In the genomic region with DNA sequence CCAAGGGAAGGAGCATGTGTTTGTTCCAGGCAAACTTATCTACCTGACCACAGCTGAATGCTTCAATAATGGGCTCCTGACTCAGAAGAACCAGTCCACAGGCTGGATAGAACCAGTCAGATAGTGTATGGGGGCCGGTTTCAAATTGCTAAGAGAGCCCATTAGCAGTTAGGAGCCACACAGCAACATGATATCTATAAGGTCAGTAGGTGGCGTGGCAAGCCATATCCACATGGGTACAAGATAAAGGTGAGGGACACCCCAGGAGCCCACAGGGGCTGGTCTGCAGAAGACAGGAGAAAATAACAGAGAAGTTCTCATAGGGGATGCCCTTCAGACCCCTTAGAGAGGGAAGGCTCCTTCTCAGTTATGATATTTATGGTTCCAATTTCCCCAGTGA, we compare ENCODE assay signal across 26 cellular contexts. TPM values are rescaled to one million over a fixed set of nuclear protein-coding genes. Genes with fewer than 3 reads are reported as not detected.
DNase-seq lines count a peak whose midpoint lies in the region; ATAC-seq, FAIRE-seq and TF ChIP-seq lines count a peak whose summit lies in the region.
"Had no signal": no experiment of that assay in that cellular context is flagged by ENCODE, and none has a peak within 500 bp of the region (broad histone marks: within the 10 kb centered on the region; RNA-seq: fewer than 3 reads in every experiment).

No MANE protein-coding gene starts in this region.

- H3K36me3 ChIP-seq in WERI-Rb-1: no peaks in the 10 kb centered on the region
- no peaks in the 10 kb centered on the region for H3K36me3 ChIP-seq in HepG2 (replicated peaks in 1 of 2; ENCODE audit: control insufficient read depth in 1 of 2, insufficient read depth in 2 of 2, low read length in 2 of 2)
- H3K36me3 ChIP-seq: brain microvascular endothelial cell had no signal

- H3K79me2 ChIP-seq in HepG2 (ENCODE audit: insufficient read depth, low read length): no peaks in the 10 kb centered on the region

- H2AFZ ChIP-seq in HepG2 (ENCODE audit: low read length): no peak overlapping the region

- TF ChIP-seq CTCF in WERI-Rb-1 (IDR thresholded peaks at IDR 0.05; ENCODE audit: low read depth, low read length) (0 out of 2 replicates have a peak, but pooled peaks have one; percentile 11), HepG2 (CRISPR knock-in tag; IDR thresholded peaks at IDR 0.05) (peak; percentile 67)

- POLR2A ChIA-PET in HepG2 (lab: Yijun Ruan, JAX): interaction anchor here (1.0 to 1.5 kb wide), 2 partner anchors 8 to 32 kb away, joined by 3 to 5 read pairs; a partner anchor contains a TSS

- peak; percentile 89 for ATAC-seq in HepG2
- ATAC-seq in stimulated activated naive CD8-positive, alpha-beta T cell treated with anti-CD3 and anti-CD28 coated beads, Interleukin-15, Interleukin-2, amounts not matched to agents 100 U/mL and 50 U/mL, for 24 hours: no peak

- peaks cover 7% of the 10 kb centered on the region for H3K27me3 Mint-ChIP-seq in activated CD4-positive, alpha-beta T cell treated with anti-CD3 and anti-CD28 coated beads, Interleukin-2, amount 10 ng/mL, durations not matched to agents 24 days and 14 days

- H3K9me3 Mint-ChIP-seq in activated CD4-positive, alpha-beta T cell treated with anti-CD3 and anti-CD28 coated beads, Interleukin-2, amount 10 ng/mL, durations not matched to agents 24 days and 14 days: peaks cover 5% of the 10 kb centered on the region

- no peaks in the 10 kb centered on the region for H3K4me1 Mint-ChIP-seq in activated CD4-positive, alpha-beta T cell treated with anti-CD3 and anti-CD28 coated beads, Interleukin-2, amount 10 ng/mL, durations not matched to agents 24 days and 14 days
- H3K4me1 Mint-ChIP-seq: activated B cell treated with CpG ODN at 0.5 μM for 24 hours, CD14-positive monocyte had no signal

- in situ Hi-C loops in HepG2 (cut with HindIII; ENCODE audit: extremely low pct_ligation_motif_present, low pct_unique_long_range_greater_than_20kb): loop anchor here (25.0 kb wide), 1 partner anchor 669 kb away; no protein-coding TSS in a partner anchor

- intact Hi-C loops in activated CD4-positive, alpha-beta T cell treated with anti-CD3 and anti-CD28 coated beads, Interleukin-2, amount 10 ng/mL, durations not matched to agents 24 days and 14 days (cut with micrococcal nuclease): no loop called here
- intact Hi-C loops in HepG2 (cut with micrococcal nuclease; ENCODE audit: unreplicated experiment): no loop called here

- H3K4me3 ChIP-seq in WERI-Rb-1 (ENCODE audit: low read depth, low read length) (no peak overlapping the region), HepG2 (replicated peaks in 1 of 3; ENCODE audit: insufficient read depth in 1 of 3, low read depth in 2 of 3, low read length in 3 of 3) (no peak overlapping the region)

- peak; percentile 52 for FAIRE-seq in HepG2 (lab: Jason Lieb, UNC)
- FAIRE-seq: endothelial cell of umbilical vein, GM12892, small intestine, urothelium cell line had no signal

- no peaks in the 10 kb centered on the region for H3K36me3 Mint-ChIP-seq in activated CD4-positive, alpha-beta T cell treated with anti-CD3 and anti-CD28 coated beads, Interleukin-2, amount 10 ng/mL, durations not matched to agents 24 days and 14 days (ENCODE audit: low read depth)
- H3K36me3 Mint-ChIP-seq: CD14-positive monocyte had no signal

- TF ChIP-seq POLR2A in HepG2 (IDR thresholded peaks at IDR 0.05; ENCODE audit: insufficient read depth in 1 of 2, low read depth in 2 of 2, low read length in 2 of 2): no peak

- H3K27ac Mint-ChIP-seq in activated CD4-positive, alpha-beta T cell treated with anti-CD3 and anti-CD28 coated beads, Interleukin-2, amount 10 ng/mL, durations not matched to agents 24 days and 14 days: no peak overlapping the region
- H3K27ac Mint-ChIP-seq: activated B cell treated with CpG ODN at 0.5 μM for 24 hours had no signal

- CTCF ChIA-PET in HepG2 (lab: Yijun Ruan, JAX; ENCODE audit: low intra/inter-chr PET ratio, low total read pairs): interaction anchor here (0.7 to 1.1 kb wide), 3 partner anchors 34 to 658 kb away, joined by 3 to 5 read pairs (median 4); no protein-coding TSS in a partner anchor

- no peaks in the 10 kb centered on the region for H3K4me1 ChIP-seq in HepG2 (ENCODE audit: insufficient read depth, low read length)

- no peak overlapping the region for H3K4me2 ChIP-seq in HepG2 (ENCODE audit: low read depth, low read length)

- WGBS in HepG2 (ENCODE audit: low lambda C conversion rate): 12% methylated on average over 2 of the region's 2 CpGs

- no peak overlapping the region for H3K9ac ChIP-seq in HepG2 (ENCODE audit: insufficient read depth, low read depth, low read length)

- H3K27ac ChIP-seq in WERI-Rb-1 (peak overlapping the region; percentile 19; the same call in 1 of the 2 replicates), HepG2 (ENCODE audit: extremely low read length, insufficient read depth, low read length) (no peak overlapping the region)
- H3K27ac ChIP-seq: brain microvascular endothelial cell had no signal

- BruUV-seq in HepG2 (replicated peaks; lab: Mats Ljungman, UMichigan): no TSS peak

- no peak for TF ChIP-seq EP300 in HepG2 (IDR thresholded peaks at IDR 0.05; ENCODE audit: low read depth in 2 of 2, low read length in 2 of 2)
- TF ChIP-seq EP300 in HepG2 (CRISPR knock-in tag; IDR thresholded peaks at IDR 0.05; ENCODE audit: borderline replicate concordance): no peak

- DNase-seq in activated CD4-positive, alpha-beta T cell treated with anti-CD3 and anti-CD28 coated beads, Interleukin-2, amount 10 ng/mL, durations not matched to agents 24 days and 14 days: peak; percentile 38
- DNase-seq in activated CD4-positive, alpha-beta T cell treated with anti-CD3 and anti-CD28 coated beads, Interleukin-2, amount 50 U/mL, for 1 hour: no peak
- DNase-seq in HT-29 (ENCODE audit: low spot score): peak; percentile 4
- peak; percentile 43 for DNase-seq in WERI-Rb-1
- DNase-seq in HepG2 (ENCODE audit: low spot score): peak; percentile 50
- DNase-seq in stimulated activated naive CD8-positive, alpha-beta T cell treated with anti-CD3 and anti-CD28 coated beads, Interleukin-15, Interleukin-2, amounts not matched to agents 100 U/mL and 50 U/mL, for 24 hours: no peak
- no peak for DNase-seq in CD1c-positive myeloid dendritic cell (ENCODE audit: extremely low spot score)
- DNase-seq in EL: no peak
- DNase-seq: activated B cell treated with CpG ODN at 0.5 μM for 24 hours; brain microvascular endothelial cell; cortex of kidney; HCEC 1CT; MM.1S; NCI-H2081 treated with DMSO at 0.1 percent for 48 hours; NCI-H510A treated with DMSO at 0.1 percent for 48 hours; OCI-M1; small intestine; stimulated activated CD4-positive, alpha-beta T cell treated with anti-CD3 and anti-CD28 coated beads, Interleukin-4, amount 100 ng/mL, for 1 hour had no signal

- no peaks in the 10 kb centered on the region for H4K20me1 ChIP-seq in HepG2 (ENCODE audit: insufficient read depth, low read length)

- no peaks in the 10 kb centered on the region for H3K27me3 ChIP-seq in WERI-Rb-1 (ENCODE audit: insufficient read depth, low read depth, severe bottlenecking)
- peaks cover 0 to 23% of the 10 kb centered on the region in 2 experiments; a peak in 3 of 5 replicates for H3K27me3 ChIP-seq in HepG2 (ENCODE audit: control insufficient read depth in 1 of 2, insufficient read depth in 2 of 2, low read length in 2 of 2)
- H3K27me3 ChIP-seq: brain microvascular endothelial cell had no signal

- TF ChIP-seq RAD21 in HepG2 (CRISPR knock-in tag; IDR thresholded peaks at IDR 0.05): 0 out of 2 replicates have a peak, but pooled peaks have one; percentile 27

- H3K9me3 ChIP-seq in WERI-Rb-1 (ENCODE audit: severe bottlenecking) (no peaks in the 10 kb centered on the region), HepG2 (ENCODE audit: low read length) (no peaks in the 10 kb centered on the region)

- no peak overlapping the region for H3K4me3 Mint-ChIP-seq in activated CD4-positive, alpha-beta T cell treated with anti-CD3 and anti-CD28 coated beads, Interleukin-2, amount 10 ng/mL, durations not matched to agents 24 days and 14 days
- H3K4me3 Mint-ChIP-seq: activated B cell treated with CpG ODN at 0.5 μM for 24 hours, CD14-positive monocyte had no signal

RNA-seq across cellular contexts. Expression of a gene that starts 31.6 kb away (rescaled TPM):
- total RNA-seq in activated CD4-positive, alpha-beta T cell treated with anti-CD3 and anti-CD28 coated beads, Interleukin-2, amount 10 ng/mL, durations not matched to agents 24 days and 14 days: not detected in 2 replicates
- not detected in 2 replicates for total RNA-seq in HT-29 (2014; rRNA removed; shearing (Covaris generic))
- total RNA-seq in HepG2 (2016; rRNA removed; fragmentation: Illumina TruSeq; extraction: Trizol): not detected in 2 replicates
- not detected in 2 replicates for total RNA-seq in HepG2 (2016; cell fraction: cytosol; rRNA removed; fragmentation: Illumina TruSeq; extraction: Trizol; ENCODE audit: low read depth)
- not detected in 2 replicates for total RNA-seq in HepG2 (2016; cell fraction: insoluble cytoplasmic fraction; rRNA removed; fragmentation: Illumina TruSeq; extraction: Trizol)
- not detected in 2 replicates for total RNA-seq in HepG2 (2016; cell fraction: membrane; rRNA removed; fragmentation: Illumina TruSeq; extraction: Trizol)
- total RNA-seq in HepG2 (2016; cell fraction: nucleus; rRNA removed; fragmentation: Illumina TruSeq; extraction: Trizol): not detected in 2 replicates
- polyA plus RNA-seq in HepG2 (2011; rRNA removed): not detected in 2 replicates
- polyA plus RNA-seq in HepG2 (2011; cell fraction: cytosol; rRNA removed): not detected in 2 replicates
- polyA plus RNA-seq in HepG2 (2011; cell fraction: nucleus; rRNA removed): not detected in 2 replicates
- 0.27 TPM in 1 of 2 replicates, not detected in the other for polyA plus RNA-seq in HepG2 (2012)
- not detected in 2 replicates for polyA plus RNA-seq in HepG2 (2016; cell fraction: cytosol; fragmentation: Illumina TruSeq; extraction: Trizol; ENCODE audit: low read depth)
- polyA plus RNA-seq in HepG2 (2016; cell fraction: insoluble cytoplasmic fraction; fragmentation: Illumina TruSeq; extraction: Trizol; ENCODE audit: low read depth): not detected in 2 replicates
- polyA plus RNA-seq in HepG2 (2016; cell fraction: membrane; fragmentation: Illumina TruSeq; extraction: Trizol; ENCODE audit: low read depth): not detected in 2 replicates
- not detected in 2 replicates for polyA plus RNA-seq in HepG2 (2016; cell fraction: nucleus; fragmentation: Illumina TruSeq; extraction: Trizol; ENCODE audit: insufficient read depth, low read depth)
- polyA minus RNA-seq in HepG2 (2011; rRNA and poly(A)+ RNA removed; ENCODE audit: low replicate concordance): not detected in 2 replicates
- polyA minus RNA-seq in HepG2 (2011; cell fraction: cytosol; rRNA and poly(A)+ RNA removed): not detected in 2 replicates
- not detected in 2 replicates for polyA minus RNA-seq in HepG2 (2011; cell fraction: nucleus; rRNA and poly(A)+ RNA removed)
- total RNA-seq: activated B cell treated with CpG ODN at 0.5 μM for 24 hours; endothelial cell of umbilical vein; fibroblast of villous mesenchyme; pulmonary artery endothelial cell; T-helper 2 cell treated with Interferon-gamma antibody and Interleukin-4, amounts not matched to agents 100 ng/mL and 5 ng/mL, for 36 hours had no signal
- polyA plus RNA-seq: CD14-positive monocyte, endothelial cell of umbilical vein, neural cell, small intestine had no signal

RNA-seq across cellular contexts. Expression of a gene that starts 32.6 kb away (rescaled TPM):
- total RNA-seq in activated CD4-positive, alpha-beta T cell treated with anti-CD3 and anti-CD28 coated beads, Interleukin-2, amount 10 ng/mL, durations not matched to agents 24 days and 14 days: 19.6 and 20.8 TPM in 2 replicates
- 0.13 TPM in 1 of 2 replicates, not detected in the other for total RNA-seq in HT-29 (2014; rRNA removed; shearing (Covaris generic))
- total RNA-seq in HepG2 (2016; rRNA removed; fragmentation: Illumina TruSeq; extraction: Trizol): 35.3 and 39.5 TPM in 2 replicates
- total RNA-seq in HepG2 (2016; cell fraction: cytosol; rRNA removed; fragmentation: Illumina TruSeq; extraction: Trizol; ENCODE audit: low read depth): 5.0 and 5.5 TPM in 2 replicates
- total RNA-seq in HepG2 (2016; cell fraction: insoluble cytoplasmic fraction; rRNA removed; fragmentation: Illumina TruSeq; extraction: Trizol): 33.5 and 37.1 TPM in 2 replicates
- 21.9 and 24.5 TPM in 2 replicates for total RNA-seq in HepG2 (2016; cell fraction: membrane; rRNA removed; fragmentation: Illumina TruSeq; extraction: Trizol)
- total RNA-seq in HepG2 (2016; cell fraction: nucleus; rRNA removed; fragmentation: Illumina TruSeq; extraction: Trizol): 34.7 and 37.1 TPM in 2 replicates
- polyA plus RNA-seq in HepG2 (2011; rRNA removed): 14.6 and 15.7 TPM in 2 replicates
- polyA plus RNA-seq in HepG2 (2011; cell fraction: cytosol; rRNA removed): 10.2 and 10.4 TPM in 2 replicates
- 16.6 and 20.5 TPM in 2 replicates for polyA plus RNA-seq in HepG2 (2011; cell fraction: nucleus; rRNA removed)
- 15.3 and 18.6 TPM in 2 replicates for polyA plus RNA-seq in HepG2 (2012)
- polyA plus RNA-seq in HepG2 (2016; cell fraction: cytosol; fragmentation: Illumina TruSeq; extraction: Trizol; ENCODE audit: low read depth): 1.9 and 2.3 TPM in 2 replicates
- 19.7 and 21.9 TPM in 2 replicates for polyA plus RNA-seq in HepG2 (2016; cell fraction: insoluble cytoplasmic fraction; fragmentation: Illumina TruSeq; extraction: Trizol; ENCODE audit: low read depth)
- polyA plus RNA-seq in HepG2 (2016; cell fraction: membrane; fragmentation: Illumina TruSeq; extraction: Trizol; ENCODE audit: low read depth): 7.2 and 7.3 TPM in 2 replicates
- polyA plus RNA-seq in HepG2 (2016; cell fraction: nucleus; fragmentation: Illumina TruSeq; extraction: Trizol; ENCODE audit: insufficient read depth, low read depth): 39.2 and 41.9 TPM in 2 replicates
- 67.6 TPM in 1 of 2 replicates, not detected in the other for polyA minus RNA-seq in HepG2 (2011; rRNA and poly(A)+ RNA removed; ENCODE audit: low replicate concordance)
- 34.2 and 35.7 TPM in 2 replicates for polyA minus RNA-seq in HepG2 (2011; cell fraction: cytosol; rRNA and poly(A)+ RNA removed)
- polyA minus RNA-seq in HepG2 (2011; cell fraction: nucleus; rRNA and poly(A)+ RNA removed): 25.6 and 26.4 TPM in 2 replicates
- total RNA-seq: endothelial cell of umbilical vein had no signal
- polyA plus RNA-seq: endothelial cell of umbilical vein had no signal

Comparison
In these comparisons a context has a peak if more than half of its experiments do, and no peak if none do; other contexts are left out.
1. DNase-seq: peak in activated CD4-positive, alpha-beta T cell treated with anti-CD3 and anti-CD28 coated beads, Interleukin-2, amount 10 ng/mL, durations not matched to agents 24 days and 14 days (single experiment), HT-29 (single experiment), WERI-Rb-1 (single experiment) and HepG2 (single experiment); none in activated CD4-positive, alpha-beta T cell treated with anti-CD3 and anti-CD28 coated beads, Interleukin-2, amount 50 U/mL, for 1 hour (single experiment), stimulated activated naive CD8-positive, alpha-beta T cell treated with anti-CD3 and anti-CD28 coated beads, Interleukin-15, Interleukin-2, amounts not matched to agents 100 U/mL and 50 U/mL, for 24 hours (single experiment), CD1c-positive myeloid dendritic cell (single experiment) and EL (single experiment).